In the genomic region with DNA sequence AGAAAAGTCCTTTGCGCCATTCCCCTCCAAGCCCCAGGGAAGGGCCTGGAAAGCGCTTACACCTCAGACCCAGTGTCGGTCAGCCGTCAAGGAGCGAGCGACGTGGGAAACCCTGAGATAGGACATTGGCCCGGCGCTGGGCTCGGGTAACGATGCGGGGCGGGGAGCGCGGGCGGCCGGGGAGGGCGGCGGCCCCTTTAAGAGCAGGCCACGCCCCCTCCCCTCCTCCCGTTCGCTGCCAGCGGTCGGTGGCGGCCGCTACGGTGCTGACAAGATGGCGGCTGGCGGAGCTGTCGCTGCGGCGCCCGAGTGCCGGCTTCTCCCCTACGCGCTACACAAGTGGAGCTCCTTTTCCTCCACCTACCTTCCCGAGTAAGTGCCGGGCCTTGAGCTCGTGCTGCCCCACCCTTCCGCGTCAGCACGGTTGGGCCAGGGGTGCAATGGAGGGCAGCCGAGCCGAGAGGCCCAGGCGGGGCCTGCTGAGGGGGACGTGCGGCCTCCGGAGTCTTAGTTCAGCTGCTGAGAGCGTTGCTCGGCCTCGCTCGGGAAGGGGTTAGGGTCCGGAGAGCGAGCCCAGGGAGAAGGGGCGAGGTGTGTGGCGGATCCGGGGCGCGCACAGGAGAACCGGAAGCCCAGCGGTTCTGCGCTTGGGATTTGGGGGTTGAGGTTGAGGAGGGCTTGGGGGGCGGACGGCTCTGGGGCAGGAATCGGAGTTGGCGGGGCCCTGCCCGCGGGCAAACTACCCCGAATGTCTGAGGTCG, we compare ENCODE assay signal across 8 cellular contexts. TPM values are rescaled to one million over a fixed set of nuclear protein-coding genes. Genes with fewer than 3 reads are reported as not detected.
DNase-seq lines count a peak whose midpoint lies in the region; ATAC-seq, FAIRE-seq and TF ChIP-seq lines count a peak whose summit lies in the region.

TSS of gene MKLN1 (plus strand) at position 251 of the 761 bp plus-strand sequence. CDS start at position 275, 24 bp downstream.

- intact Hi-C loops in HepG2 (cut with micrococcal nuclease; ENCODE audit: unreplicated experiment): loop anchor here (2.0 to 5.0 kb wide), 2 partner anchors 217 to 261 kb away; no protein-coding TSS in a partner anchor

- peaks cover 40% of the 10 kb centered on the region for H4K20me1 ChIP-seq in HepG2 (ENCODE audit: insufficient read depth, low read length)

- H2AFZ ChIP-seq in HepG2 (ENCODE audit: low read length): peak within 1 kb of the TSS; percentile 89

- H3K4me3 ChIP-seq in BJ (ENCODE audit: low read depth, low read length): peak within 1 kb of the TSS; percentile 84
- H3K4me3 ChIP-seq in HepG2 (replicated peaks in 1 of 3; ENCODE audit: insufficient read depth in 1 of 3, low read depth in 2 of 3, low read length in 3 of 3): peak within 1 kb of the TSS; percentile 92 to 100 (median 99)

- no TSS peak for BruUV-seq in HepG2 (replicated peaks; lab: Mats Ljungman, UMichigan)

- peak; percentile 81 to 91 for TF ChIP-seq POLR2A in HepG2 (IDR thresholded peaks at IDR 0.05; ENCODE audit: insufficient read depth in 1 of 2, low read depth in 2 of 2, low read length in 2 of 2)

- 1% methylated on average over 23 of the region's 70 CpGs for WGBS in HepG2 (ENCODE audit: low lambda C conversion rate)

- H3K79me2 ChIP-seq in HepG2 (ENCODE audit: insufficient read depth, low read length): peaks cover 54% of the 10 kb centered on the region

- DNase-seq in BJ (ENCODE audit: low read depth): peak; percentile 25
- DNase-seq in GM19238 (ENCODE audit: insufficient read length, low spot score): peak; percentile 80
- DNase-seq in NCI-H524 treated with DMSO at 0.1 percent for 48 hours (lab: John Stamatoyannopoulos, UW): peak; percentile 47
- peak; percentile 89 for DNase-seq in activated CD4-positive, alpha-beta T cell treated with anti-CD3 and anti-CD28 coated beads, Interleukin-2, amount 50 U/mL, for 1 hour
- DNase-seq in dedifferentiated amniotic fluid mesenchymal stem cell (ENCODE audit: extremely low spot score): peak; percentile 80
- DNase-seq in HepG2 (ENCODE audit: low spot score): peak; percentile 68
- DNase-seq in stimulated activated CD4-positive, alpha-beta T cell treated with anti-CD3 and anti-CD28 coated beads, Interleukin-2, amount 100 ng/mL, for 48 hours: peak; percentile 85 to 91

- peak within 1 kb of the TSS; percentile 100 for H3K9ac ChIP-seq in HepG2 (ENCODE audit: insufficient read depth, low read depth, low read length)

- H3K27ac ChIP-seq in HepG2 (ENCODE audit: extremely low read length, insufficient read depth, low read length): peak within 1 kb of the TSS; percentile 98

- H3K4me2 ChIP-seq in HepG2 (ENCODE audit: low read depth, low read length): peak within 1 kb of the TSS; percentile 96

- peaks cover 62% of the 10 kb centered on the region for H3K4me1 ChIP-seq in HepG2 (ENCODE audit: insufficient read depth, low read length)

- CTCF ChIA-PET in BJ (lab: Yijun Ruan, JAX) (no interaction called here), HepG2 (lab: Yijun Ruan, JAX; ENCODE audit: low intra/inter-chr PET ratio, low total read pairs) (no interaction called here)

- TF ChIP-seq EP300 in HepG2 (IDR thresholded peaks at IDR 0.05; ENCODE audit: low read depth in 2 of 2, low read length in 2 of 2) (no peak), HepG2 (CRISPR knock-in tag; IDR thresholded peaks at IDR 0.05; ENCODE audit: borderline replicate concordance) (no peak)

- in situ Hi-C loops in HepG2 (cut with HindIII; ENCODE audit: extremely low pct_ligation_motif_present, low pct_unique_long_range_greater_than_20kb): no loop called here

- H3K27me3 ChIP-seq in BJ (ENCODE audit: control insufficient read depth, insufficient read depth, low read length) (no peaks in the 10 kb centered on the region), HepG2 (ENCODE audit: control insufficient read depth in 1 of 2, insufficient read depth in 2 of 2, low read length in 2 of 2) (no peaks in the 10 kb centered on the region; a peak in 1 of 5 replicates)

- no peaks in the 10 kb centered on the region for H3K9me3 ChIP-seq in HepG2 (ENCODE audit: low read length)

- ATAC-seq in HG03439 (IDR thresholded peaks at IDR 0.05; ENCODE audit: unreplicated experiment) (peak; percentile 90), HepG2 (peak; percentile 95)

- peak; percentile 51 for TF ChIP-seq RAD21 in HepG2 (CRISPR knock-in tag; IDR thresholded peaks at IDR 0.05)

- H3K36me3 ChIP-seq in BJ (ENCODE audit: control insufficient read depth, insufficient read depth, low read length): no peaks in the 10 kb centered on the region
- no peaks in the 10 kb centered on the region for H3K36me3 ChIP-seq in HepG2 (replicated peaks in 1 of 2; ENCODE audit: control insufficient read depth in 1 of 2, insufficient read depth in 2 of 2, low read length in 2 of 2)

- POLR2A ChIA-PET in BJ (lab: Charles Lee) (interaction anchor here (1.6 kb wide), 1 partner anchor 223 kb away, joined by 7 read pairs; no protein-coding TSS in a partner anchor), HepG2 (lab: Yijun Ruan, JAX) (interaction anchor here (0.9 to 1.2 kb wide), 6 partner anchors 9 to 270 kb away, joined by 3 to 5 read pairs (median 3); no protein-coding TSS in a partner anchor)

- TF ChIP-seq CTCF in BJ (IDR thresholded peaks at IDR 0.05; ENCODE audit: insufficient read depth, low read depth, low read length) (no peak), HepG2 (CRISPR knock-in tag; IDR thresholded peaks at IDR 0.05) (no peak)

- FAIRE-seq in HepG2 (lab: Jason Lieb, UNC): no peak

TF ChIP-seq in HepG2, 621 proteins besides CTCF, POLR2A, EP300 and RAD21 (continues in another document):
- TF ChIP-seq MEF2D (CRISPR knock-in tag; IDR thresholded peaks at IDR 0.05) (0 out of 2 replicates have a peak, but pooled peaks have one; percentile 71), TAF1 (CRISPR knock-in tag; IDR thresholded peaks at IDR 0.05) (peak; percentile 97), NCOR1 (IDR thresholded peaks at IDR 0.05; ENCODE audit: borderline replicate concordance, low read length) (no peak), ZSCAN22 (CRISPR knock-in tag; IDR thresholded peaks at IDR 0.05) (peak; percentile 79), ZNF251 (CRISPR knock-in tag; IDR thresholded peaks at IDR 0.05) (0 out of 2 replicates have a peak, but pooled peaks have one; percentile 48), ZNF263 (CRISPR knock-in tag; IDR thresholded peaks at IDR 0.05) (peak; percentile 48; the same call in 1 of the 2 replicates), U2AF2 (IDR thresholded peaks at IDR 0.05; ENCODE audit: low read depth, low read length) (no peak), PAWR (CRISPR knock-in tag; IDR thresholded peaks at IDR 0.05; ENCODE audit: borderline replicate concordance) (0 out of 2 replicates have a peak, but pooled peaks have one; percentile 68), ZNF143 (CRISPR knock-in tag; IDR thresholded peaks at IDR 0.05) (no peak), UBTF (CRISPR knock-in tag; IDR thresholded peaks at IDR 0.05) (peak; percentile 98), KDM5A (IDR thresholded peaks at IDR 0.05; ENCODE audit: borderline replicate concordance, low read length) (peak; percentile 42), EZH2 (conservative IDR thresholded peaks at IDR 0.05; ENCODE audit: low read depth, low read length) (no peak)

RNA-seq across cellular contexts. Expression of gene MKLN1, which starts in this region (rescaled TPM):
- polyA plus RNA-seq in BJ (2011; rRNA removed) (25.6 and 52.9 TPM in 2 replicates), HepG2 (2011; rRNA removed) (32.3 and 33.6 TPM in 2 replicates)
- 81.9 and 92.6 TPM in 2 replicates for polyA minus RNA-seq in BJ (2011; rRNA and poly(A)+ RNA removed)
- total RNA-seq in HepG2 (2016; rRNA removed; fragmentation: Illumina TruSeq; extraction: Trizol): 43.5 and 75.4 TPM in 2 replicates
- 196 and 227 TPM in 2 replicates for total RNA-seq in HepG2 (2016; cell fraction: cytosol; rRNA removed; fragmentation: Illumina TruSeq; extraction: Trizol; ENCODE audit: low read depth)
- 44.4 and 68.0 TPM in 2 replicates for total RNA-seq in HepG2 (2016; cell fraction: insoluble cytoplasmic fraction; rRNA removed; fragmentation: Illumina TruSeq; extraction: Trizol)
- 54.9 and 65.8 TPM in 2 replicates for total RNA-seq in HepG2 (2016; cell fraction: membrane; rRNA removed; fragmentation: Illumina TruSeq; extraction: Trizol)
- 58.0 and 68.3 TPM in 2 replicates for total RNA-seq in HepG2 (2016; cell fraction: nucleus; rRNA removed; fragmentation: Illumina TruSeq; extraction: Trizol)
- polyA plus RNA-seq in HepG2 (2011; cell fraction: cytosol; rRNA removed): 14.1 and 18.4 TPM in 2 replicates
- 25.8 and 30.7 TPM in 2 replicates for polyA plus RNA-seq in HepG2 (2011; cell fraction: nucleus; rRNA removed)
- 21.2 and 22.6 TPM in 2 replicates for polyA plus RNA-seq in HepG2 (2012)
- polyA plus RNA-seq in HepG2 (2016; cell fraction: cytosol; fragmentation: Illumina TruSeq; extraction: Trizol; ENCODE audit: low read depth): 3.1 and 4.1 TPM in 2 replicates
- 37.1 and 39.7 TPM in 2 replicates for polyA plus RNA-seq in HepG2 (2016; cell fraction: insoluble cytoplasmic fraction; fragmentation: Illumina TruSeq; extraction: Trizol; ENCODE audit: low read depth)
- polyA plus RNA-seq in HepG2 (2016; cell fraction: membrane; fragmentation: Illumina TruSeq; extraction: Trizol; ENCODE audit: low read depth): 7.0 and 7.1 TPM in 2 replicates
- 28.0 and 32.6 TPM in 2 replicates for polyA plus RNA-seq in HepG2 (2016; cell fraction: nucleus; fragmentation: Illumina TruSeq; extraction: Trizol; ENCODE audit: insufficient read depth, low read depth)
- polyA minus RNA-seq in HepG2 (2011; rRNA and poly(A)+ RNA removed; ENCODE audit: low replicate concordance): 115 and 131 TPM in 2 replicates
- polyA minus RNA-seq in HepG2 (2011; cell fraction: cytosol; rRNA and poly(A)+ RNA removed): 49.2 and 66.9 TPM in 2 replicates
- polyA minus RNA-seq in HepG2 (2011; cell fraction: nucleus; rRNA and poly(A)+ RNA removed): 192 and 216 TPM in 2 replicates

Comparison
In these comparisons a context has a peak if more than half of its experiments do, and no peak if none do; other contexts are left out.
1. Peak in every context shown above with its lines: DNase-seq, ATAC-seq, H3K4me3 ChIP-seq and H3K27ac ChIP-seq.
2. DNase-seq: peak in every context shown above with its lines; median percentile 89 in activated CD4-positive, alpha-beta T cell treated with anti-CD3 and anti-CD28 coated beads, Interleukin-2, amount 50 U/mL, for 1 hour; 88 in stimulated activated CD4-positive, alpha-beta T cell treated with anti-CD3 and anti-CD28 coated beads, Interleukin-2, amount 100 ng/mL, for 48 hours; 80 in GM19238; 80 in dedifferentiated amniotic fluid mesenchymal stem cell; 68 in HepG2; 47 in NCI-H524 treated with DMSO at 0.1 percent for 48 hours; 25 in BJ.